In genomic region chr14:101760138-101761011, GRCh38 we compare ENCODE assay signal across 8 cellular contexts. TPM values are rescaled to one million over a fixed set of nuclear protein-coding genes. Genes with fewer than 3 reads are reported as not detected.
DNase-seq lines count a peak whose midpoint lies in the region; ATAC-seq and TF ChIP-seq lines count a peak whose summit lies in the region.

No MANE protein-coding gene starts in this region.

- peaks cover 8% of the 10 kb centered on the region for H3K27me3 Mint-ChIP-seq in activated CD4-positive, alpha-beta T cell treated with anti-CD3 and anti-CD28 coated beads, Interleukin-2, amount 10 ng/mL, durations not matched to agents 7 days and 5 days

- ATAC-seq in GM19324 (IDR thresholded peaks at IDR 0.05; ENCODE audit: low FRiP score, unreplicated experiment) (peak; percentile 59), HG03520 (IDR thresholded peaks at IDR 0.05; ENCODE audit: unreplicated experiment) (peak; percentile 58), left colon (peak; percentile 78)

- peak overlapping the region; percentile 59 for H3K4me3 Mint-ChIP-seq in activated CD4-positive, alpha-beta T cell treated with anti-CD3 and anti-CD28 coated beads, Interleukin-2, amount 10 ng/mL, durations not matched to agents 7 days and 5 days

- peak; percentile 98 for DNase-seq in AG08396 (ENCODE audit: low spot score)
- peak; percentile 90 for DNase-seq in NCI-H526 treated with DMSO at 0.1 percent for 48 hours (lab: John Stamatoyannopoulos, UW)
- peak; percentile 96 for DNase-seq in activated CD4-positive, alpha-beta T cell treated with anti-CD3 and anti-CD28 coated beads, Interleukin-2, amount 10 ng/mL, durations not matched to agents 7 days and 5 days
- DNase-seq in colonic mucosa = peak; percentile 99
- DNase-seq in left colon = peak; percentile 98 to 99
- DNase-seq in stimulated activated CD4-positive, alpha-beta T cell treated with anti-CD3 and anti-CD28 coated beads, Interleukin-15, amount 100 ng/mL, for 48 hours (ENCODE audit: low read depth in 2 of 2) = peak; percentile 97 to 98

- peak overlapping the region; percentile 99 for H3K27ac ChIP-seq in colonic mucosa

- no peaks in the 10 kb centered on the region for H3K9me3 ChIP-seq in colonic mucosa

- H3K36me3 Mint-ChIP-seq in activated CD4-positive, alpha-beta T cell treated with anti-CD3 and anti-CD28 coated beads, Interleukin-2, amount 10 ng/mL, durations not matched to agents 7 days and 5 days (ENCODE audit: low read depth) = peaks cover 5% of the 10 kb centered on the region

- POLR2A ChIA-PET in activated CD4-positive, alpha-beta T cell treated with anti-CD3 and anti-CD28 coated beads, Interleukin-2, amount 10 ng/mL, durations not matched to agents 7 days and 5 days (lab: Charles Lee) = interaction anchor here (0.5 to 1.2 kb wide), 4 partner anchors 24 to 61 kb away, joined by 3 to 5 read pairs (median 3); no protein-coding TSS in a partner anchor

- CTCF ChIA-PET in activated CD4-positive, alpha-beta T cell treated with anti-CD3 and anti-CD28 coated beads, Interleukin-2, amount 10 ng/mL, durations not matched to agents 7 days and 5 days (lab: Charles Lee) = interaction anchor here (0.7 to 2.5 kb wide), 8 partner anchors 10 to 185 kb away, joined by 3 to 7 read pairs (median 4); no protein-coding TSS in a partner anchor

- H3K4me1 Mint-ChIP-seq in activated CD4-positive, alpha-beta T cell treated with anti-CD3 and anti-CD28 coated beads, Interleukin-2, amount 10 ng/mL, durations not matched to agents 7 days and 5 days = peaks cover 32% of the 10 kb centered on the region

- H3K9me3 Mint-ChIP-seq in activated CD4-positive, alpha-beta T cell treated with anti-CD3 and anti-CD28 coated beads, Interleukin-2, amount 10 ng/mL, durations not matched to agents 7 days and 5 days = no peaks in the 10 kb centered on the region

- H3K4me3 ChIP-seq in colonic mucosa = peak overlapping the region; percentile 90

- H3K36me3 ChIP-seq in colonic mucosa = no peaks in the 10 kb centered on the region

- intact Hi-C loops in colonic mucosa (cut with DNase I) = no loop called here
- intact Hi-C loops in left colon (cut with DNase I, micrococcal nuclease) = loop anchor here in 1 of 2 donors (10.0 kb wide), 1 partner anchor 114 kb away; no protein-coding TSS in a partner anchor

- H3K9ac ChIP-seq in colonic mucosa (ENCODE audit: low read depth in 2 of 2, low read length in 2 of 2) = no peak overlapping the region

- no peaks in the 10 kb centered on the region for H3K27me3 ChIP-seq in colonic mucosa

- H3K27ac Mint-ChIP-seq in activated CD4-positive, alpha-beta T cell treated with anti-CD3 and anti-CD28 coated beads, Interleukin-2, amount 10 ng/mL, durations not matched to agents 7 days and 5 days = peak overlapping the region; percentile 70

- no peak for TF ChIP-seq CTCF in colonic mucosa (IDR thresholded peaks at IDR 0.05)

- H3K4me1 ChIP-seq in colonic mucosa = peaks cover 8% of the 10 kb centered on the region

RNA-seq across cellular contexts. Expression of gene PPP2R5C, which starts 1.1 kb away (rescaled TPM):
- total RNA-seq in activated CD4-positive, alpha-beta T cell treated with anti-CD3 and anti-CD28 coated beads, Interleukin-2, amount 10 ng/mL, durations not matched to agents 7 days and 5 days = 100 to 1,000 TPM; 291 to 300 TPM
- total RNA-seq in colonic mucosa (100 to 1,000 TPM; 146 to 153 TPM), left colon (100 to 1,000 TPM; 139 to 144 TPM)

Comparison
In these comparisons a context has a peak if more than half of its experiments do, and no peak if none do; other contexts are left out.
1. Peak in every context shown above with its lines: DNase-seq, ATAC-seq, H3K4me3 ChIP-seq and H3K27ac ChIP-seq.